Comparison of ENCODE assay signal across 1 cellular context in the genomic region with DNA sequence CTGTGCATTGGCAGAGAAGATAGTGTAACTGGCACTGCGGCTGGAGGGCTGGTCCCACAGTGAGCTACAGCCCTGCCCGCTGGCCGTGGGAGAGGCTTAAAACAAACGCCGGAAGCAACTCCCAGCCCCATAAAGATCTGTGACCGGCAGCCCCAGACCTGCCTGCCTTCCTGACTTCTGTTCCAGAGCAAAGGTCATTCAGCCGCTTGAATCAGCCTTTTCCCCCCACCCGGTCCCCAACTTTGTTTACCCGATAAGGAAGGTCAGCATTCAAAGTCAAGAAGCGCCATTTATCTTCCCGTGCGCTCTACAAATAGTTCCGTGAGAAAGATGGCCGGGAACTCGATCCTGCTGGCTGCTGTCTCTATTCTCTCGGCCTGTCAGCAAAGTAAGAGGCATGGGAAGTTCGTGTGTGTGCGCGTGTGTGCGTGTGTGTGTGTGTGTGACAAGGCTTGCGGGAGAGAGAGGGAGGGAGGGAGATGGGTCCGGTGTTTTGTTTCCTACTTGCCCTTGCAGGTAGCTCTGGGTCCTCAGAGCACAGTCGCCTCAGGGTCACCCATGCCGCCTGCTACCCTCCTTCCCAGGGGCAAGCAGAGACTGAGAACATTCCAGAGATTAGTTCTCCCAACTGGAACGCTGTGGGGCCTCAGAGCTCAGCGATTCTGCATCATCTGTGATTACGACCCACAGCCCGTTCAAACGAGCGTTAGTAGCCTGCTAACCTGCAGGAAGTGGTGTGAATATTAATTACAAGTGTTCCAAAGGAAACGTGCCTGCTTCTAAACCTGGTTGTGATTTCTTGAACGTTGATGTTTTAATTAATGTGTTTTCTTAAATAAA.
TF ChIP-seq lines count a peak whose summit lies in the region.

A gene (plus strand): TSS at position 130 of the 840 bp plus-strand sequence. CDS start 201 bp downstream, at position 331.

TF ChIP-seq in K562, 482 proteins besides CTCF, POLR2A, EP300 and RAD21 (continued from another document and continues in another):
- TF ChIP-seq, protein P1, sequence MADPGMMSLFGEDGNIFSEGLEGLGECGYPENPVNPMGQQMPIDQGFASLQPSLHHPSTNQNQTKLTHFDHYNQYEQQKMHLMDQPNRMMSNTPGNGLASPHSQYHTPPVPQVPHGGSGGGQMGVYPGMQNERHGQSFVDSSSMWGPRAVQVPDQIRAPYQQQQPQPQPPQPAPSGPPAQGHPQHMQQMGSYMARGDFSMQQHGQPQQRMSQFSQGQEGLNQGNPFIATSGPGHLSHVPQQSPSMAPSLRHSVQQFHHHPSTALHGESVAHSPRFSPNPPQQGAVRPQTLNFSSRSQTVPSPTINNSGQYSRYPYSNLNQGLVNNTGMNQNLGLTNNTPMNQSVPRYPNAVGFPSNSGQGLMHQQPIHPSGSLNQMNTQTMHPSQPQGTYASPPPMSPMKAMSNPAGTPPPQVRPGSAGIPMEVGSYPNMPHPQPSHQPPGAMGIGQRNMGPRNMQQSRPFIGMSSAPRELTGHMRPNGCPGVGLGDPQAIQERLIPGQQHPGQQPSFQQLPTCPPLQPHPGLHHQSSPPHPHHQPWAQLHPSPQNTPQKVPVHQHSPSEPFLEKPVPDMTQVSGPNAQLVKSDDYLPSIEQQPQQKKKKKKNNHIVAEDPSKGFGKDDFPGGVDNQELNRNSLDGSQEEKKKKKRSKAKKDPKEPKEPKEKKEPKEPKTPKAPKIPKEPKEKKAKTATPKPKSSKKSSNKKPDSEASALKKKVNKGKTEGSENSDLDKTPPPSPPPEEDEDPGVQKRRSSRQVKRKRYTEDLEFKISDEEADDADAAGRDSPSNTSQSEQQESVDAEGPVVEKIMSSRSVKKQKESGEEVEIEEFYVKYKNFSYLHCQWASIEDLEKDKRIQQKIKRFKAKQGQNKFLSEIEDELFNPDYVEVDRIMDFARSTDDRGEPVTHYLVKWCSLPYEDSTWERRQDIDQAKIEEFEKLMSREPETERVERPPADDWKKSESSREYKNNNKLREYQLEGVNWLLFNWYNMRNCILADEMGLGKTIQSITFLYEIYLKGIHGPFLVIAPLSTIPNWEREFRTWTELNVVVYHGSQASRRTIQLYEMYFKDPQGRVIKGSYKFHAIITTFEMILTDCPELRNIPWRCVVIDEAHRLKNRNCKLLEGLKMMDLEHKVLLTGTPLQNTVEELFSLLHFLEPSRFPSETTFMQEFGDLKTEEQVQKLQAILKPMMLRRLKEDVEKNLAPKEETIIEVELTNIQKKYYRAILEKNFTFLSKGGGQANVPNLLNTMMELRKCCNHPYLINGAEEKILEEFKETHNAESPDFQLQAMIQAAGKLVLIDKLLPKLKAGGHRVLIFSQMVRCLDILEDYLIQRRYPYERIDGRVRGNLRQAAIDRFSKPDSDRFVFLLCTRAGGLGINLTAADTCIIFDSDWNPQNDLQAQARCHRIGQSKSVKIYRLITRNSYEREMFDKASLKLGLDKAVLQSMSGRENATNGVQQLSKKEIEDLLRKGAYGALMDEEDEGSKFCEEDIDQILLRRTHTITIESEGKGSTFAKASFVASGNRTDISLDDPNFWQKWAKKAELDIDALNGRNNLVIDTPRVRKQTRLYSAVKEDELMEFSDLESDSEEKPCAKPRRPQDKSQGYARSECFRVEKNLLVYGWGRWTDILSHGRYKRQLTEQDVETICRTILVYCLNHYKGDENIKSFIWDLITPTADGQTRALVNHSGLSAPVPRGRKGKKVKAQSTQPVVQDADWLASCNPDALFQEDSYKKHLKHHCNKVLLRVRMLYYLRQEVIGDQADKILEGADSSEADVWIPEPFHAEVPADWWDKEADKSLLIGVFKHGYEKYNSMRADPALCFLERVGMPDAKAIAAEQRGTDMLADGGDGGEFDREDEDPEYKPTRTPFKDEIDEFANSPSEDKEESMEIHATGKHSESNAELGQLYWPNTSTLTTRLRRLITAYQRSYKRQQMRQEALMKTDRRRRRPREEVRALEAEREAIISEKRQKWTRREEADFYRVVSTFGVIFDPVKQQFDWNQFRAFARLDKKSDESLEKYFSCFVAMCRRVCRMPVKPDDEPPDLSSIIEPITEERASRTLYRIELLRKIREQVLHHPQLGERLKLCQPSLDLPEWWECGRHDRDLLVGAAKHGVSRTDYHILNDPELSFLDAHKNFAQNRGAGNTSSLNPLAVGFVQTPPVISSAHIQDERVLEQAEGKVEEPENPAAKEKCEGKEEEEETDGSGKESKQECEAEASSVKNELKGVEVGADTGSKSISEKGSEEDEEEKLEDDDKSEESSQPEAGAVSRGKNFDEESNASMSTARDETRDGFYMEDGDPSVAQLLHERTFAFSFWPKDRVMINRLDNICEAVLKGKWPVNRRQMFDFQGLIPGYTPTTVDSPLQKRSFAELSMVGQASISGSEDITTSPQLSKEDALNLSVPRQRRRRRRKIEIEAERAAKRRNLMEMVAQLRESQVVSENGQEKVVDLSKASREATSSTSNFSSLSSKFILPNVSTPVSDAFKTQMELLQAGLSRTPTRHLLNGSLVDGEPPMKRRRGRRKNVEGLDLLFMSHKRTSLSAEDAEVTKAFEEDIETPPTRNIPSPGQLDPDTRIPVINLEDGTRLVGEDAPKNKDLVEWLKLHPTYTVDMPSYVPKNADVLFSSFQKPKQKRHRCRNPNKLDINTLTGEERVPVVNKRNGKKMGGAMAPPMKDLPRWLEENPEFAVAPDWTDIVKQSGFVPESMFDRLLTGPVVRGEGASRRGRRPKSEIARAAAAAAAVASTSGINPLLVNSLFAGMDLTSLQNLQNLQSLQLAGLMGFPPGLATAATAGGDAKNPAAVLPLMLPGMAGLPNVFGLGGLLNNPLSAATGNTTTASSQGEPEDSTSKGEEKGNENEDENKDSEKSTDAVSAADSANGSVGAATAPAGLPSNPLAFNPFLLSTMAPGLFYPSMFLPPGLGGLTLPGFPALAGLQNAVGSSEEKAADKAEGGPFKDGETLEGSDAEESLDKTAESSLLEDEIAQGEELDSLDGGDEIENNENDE (IDR thresholded peaks at IDR 0.05; ENCODE audit: low read depth, low read length), result no peak
- TF ChIP-seq C11orf30 (IDR thresholded peaks at IDR 0.05; ENCODE audit: low read depth) (no peak), CEBPB (tag; IDR thresholded peaks at IDR 0.05) (no peak), CCNT2 (IDR thresholded peaks at IDR 0.05; ENCODE audit: borderline replicate concordance, extremely low read depth, insufficient read length, low read depth, low read length) (peak; percentile 16), FOXM1 (IDR thresholded peaks at IDR 0.05; ENCODE audit: low read depth) (peak; percentile 51; the same call in 1 of the 2 replicates), FOXM1 (CRISPR knock-in tag; IDR thresholded peaks at IDR 0.05; ENCODE audit: low read depth) (no peak), RHOXF2B (CRISPR knock-in tag; conservative IDR thresholded peaks at IDR 0.05) (no peak), MCM3 (IDR thresholded peaks at IDR 0.05) (no peak), ZNF263 (CRISPR knock-in tag; IDR thresholded peaks at IDR 0.05; ENCODE audit: borderline replicate concordance) (peak; percentile 65), ESRRA (IDR thresholded peaks at IDR 0.05; ENCODE audit: borderline replicate concordance, low read depth) (peak; percentile 91), TCF3 (CRISPR knock-in tag; IDR thresholded peaks at IDR 0.05) (peak; percentile 33), ETV5 (CRISPR knock-in tag; IDR thresholded peaks at IDR 0.05; ENCODE audit: low read depth) (no peak; the same call in 1 of the 2 replicates), NONO (IDR thresholded peaks at IDR 0.05; ENCODE audit: low read depth in 2 of 2, low read length in 1 of 2) (no peak), ZNF24 (IDR thresholded peaks at IDR 0.05) (no peak), TGIF2 (CRISPR knock-in tag; IDR thresholded peaks at IDR 0.05) (no peak), MTA1 (IDR thresholded peaks at IDR 0.05; ENCODE audit: borderline replicate concordance) (0 out of 2 replicates have a peak, but pooled peaks have one; percentile 23), TRIM24 (IDR thresholded peaks at IDR 0.05) (no peak), STAG1 (CRISPR knock-in tag; IDR thresholded peaks at IDR 0.05; ENCODE audit: borderline replicate concordance) (no peak), RNF2 (IDR thresholded peaks at IDR 0.05) (no peak), TEAD2 (tag; IDR thresholded peaks at IDR 0.05) (no peak), TEAD4 (IDR thresholded peaks at IDR 0.05; ENCODE audit: low read length) (no peak), TEAD4 (CRISPR knock-in tag; IDR thresholded peaks at IDR 0.05; ENCODE audit: borderline replicate concordance) (no peak), GABPA (tag; conservative IDR thresholded peaks at IDR 0.05; ENCODE audit: low read depth) (peak; percentile 82), RBM15 (IDR thresholded peaks at IDR 0.05; ENCODE audit: insufficient read depth, low read length) (no peak), TOE1 (IDR thresholded peaks at IDR 0.05; ENCODE audit: borderline replicate concordance) (peak; percentile 47; the same call in 1 of the 2 replicates), TOE1 (CRISPR knock-in tag; IDR thresholded peaks at IDR 0.05; ENCODE audit: borderline replicate concordance, low read depth) (no peak), ZNF175 (CRISPR knock-in tag; IDR thresholded peaks at IDR 0.05; ENCODE audit: low read depth) (peak; percentile 73; the same call in 1 of the 2 replicates), RBFOX2 (IDR thresholded peaks at IDR 0.05; ENCODE audit: low read depth, low read length) (peak; percentile 79)
- TF ChIP-seq, protein P2, sequence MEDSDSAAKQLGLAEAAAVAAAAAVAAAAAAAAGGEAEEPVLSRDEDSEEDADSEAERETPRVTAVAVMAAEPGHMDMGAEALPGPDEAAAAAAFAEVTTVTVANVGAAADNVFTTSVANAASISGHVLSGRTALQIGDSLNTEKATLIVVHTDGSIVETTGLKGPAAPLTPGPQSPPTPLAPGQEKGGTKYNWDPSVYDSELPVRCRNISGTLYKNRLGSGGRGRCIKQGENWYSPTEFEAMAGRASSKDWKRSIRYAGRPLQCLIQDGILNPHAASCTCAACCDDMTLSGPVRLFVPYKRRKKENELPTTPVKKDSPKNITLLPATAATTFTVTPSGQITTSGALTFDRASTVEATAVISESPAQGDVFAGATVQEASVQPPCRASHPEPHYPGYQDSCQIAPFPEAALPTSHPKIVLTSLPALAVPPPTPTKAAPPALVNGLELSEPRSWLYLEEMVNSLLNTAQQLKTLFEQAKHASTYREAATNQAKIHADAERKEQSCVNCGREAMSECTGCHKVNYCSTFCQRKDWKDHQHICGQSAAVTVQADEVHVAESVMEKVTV (CRISPR knock-in tag; IDR thresholded peaks at IDR 0.05), result 0 out of 2 replicates have a peak, but pooled peaks have one; percentile 8
- TF ChIP-seq, protein P3, sequence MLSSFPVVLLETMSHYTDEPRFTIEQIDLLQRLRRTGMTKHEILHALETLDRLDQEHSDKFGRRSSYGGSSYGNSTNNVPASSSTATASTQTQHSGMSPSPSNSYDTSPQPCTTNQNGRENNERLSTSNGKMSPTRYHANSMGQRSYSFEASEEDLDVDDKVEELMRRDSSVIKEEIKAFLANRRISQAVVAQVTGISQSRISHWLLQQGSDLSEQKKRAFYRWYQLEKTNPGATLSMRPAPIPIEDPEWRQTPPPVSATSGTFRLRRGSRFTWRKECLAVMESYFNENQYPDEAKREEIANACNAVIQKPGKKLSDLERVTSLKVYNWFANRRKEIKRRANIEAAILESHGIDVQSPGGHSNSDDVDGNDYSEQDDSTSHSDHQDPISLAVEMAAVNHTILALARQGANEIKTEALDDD (IDR thresholded peaks at IDR 0.05), result no peak; the same call in 1 of the 2 replicates
- TF ChIP-seq, protein P4, sequence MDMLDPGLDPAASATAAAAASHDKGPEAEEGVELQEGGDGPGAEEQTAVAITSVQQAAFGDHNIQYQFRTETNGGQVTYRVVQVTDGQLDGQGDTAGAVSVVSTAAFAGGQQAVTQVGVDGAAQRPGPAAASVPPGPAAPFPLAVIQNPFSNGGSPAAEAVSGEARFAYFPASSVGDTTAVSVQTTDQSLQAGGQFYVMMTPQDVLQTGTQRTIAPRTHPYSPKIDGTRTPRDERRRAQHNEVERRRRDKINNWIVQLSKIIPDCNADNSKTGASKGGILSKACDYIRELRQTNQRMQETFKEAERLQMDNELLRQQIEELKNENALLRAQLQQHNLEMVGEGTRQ (CRISPR knock-in tag; IDR thresholded peaks at IDR 0.05), result no peak
- TF ChIP-seq, protein P5, sequence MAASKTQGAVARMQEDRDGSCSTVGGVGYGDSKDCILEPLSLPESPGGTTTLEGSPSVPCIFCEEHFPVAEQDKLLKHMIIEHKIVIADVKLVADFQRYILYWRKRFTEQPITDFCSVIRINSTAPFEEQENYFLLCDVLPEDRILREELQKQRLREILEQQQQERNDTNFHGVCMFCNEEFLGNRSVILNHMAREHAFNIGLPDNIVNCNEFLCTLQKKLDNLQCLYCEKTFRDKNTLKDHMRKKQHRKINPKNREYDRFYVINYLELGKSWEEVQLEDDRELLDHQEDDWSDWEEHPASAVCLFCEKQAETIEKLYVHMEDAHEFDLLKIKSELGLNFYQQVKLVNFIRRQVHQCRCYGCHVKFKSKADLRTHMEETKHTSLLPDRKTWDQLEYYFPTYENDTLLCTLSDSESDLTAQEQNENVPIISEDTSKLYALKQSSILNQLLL (CRISPR knock-in tag; IDR thresholded peaks at IDR 0.05; ENCODE audit: borderline replicate concordance), result no peak
- TF ChIP-seq, protein P6, sequence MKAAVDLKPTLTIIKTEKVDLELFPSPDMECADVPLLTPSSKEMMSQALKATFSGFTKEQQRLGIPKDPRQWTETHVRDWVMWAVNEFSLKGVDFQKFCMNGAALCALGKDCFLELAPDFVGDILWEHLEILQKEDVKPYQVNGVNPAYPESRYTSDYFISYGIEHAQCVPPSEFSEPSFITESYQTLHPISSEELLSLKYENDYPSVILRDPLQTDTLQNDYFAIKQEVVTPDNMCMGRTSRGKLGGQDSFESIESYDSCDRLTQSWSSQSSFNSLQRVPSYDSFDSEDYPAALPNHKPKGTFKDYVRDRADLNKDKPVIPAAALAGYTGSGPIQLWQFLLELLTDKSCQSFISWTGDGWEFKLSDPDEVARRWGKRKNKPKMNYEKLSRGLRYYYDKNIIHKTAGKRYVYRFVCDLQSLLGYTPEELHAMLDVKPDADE (conservative IDR thresholded peaks at IDR 0.05; ENCODE audit: control insufficient read depth, low read depth, low read length), result peak; percentile 31; the same call in 1 of the 2 replicates
- TF ChIP-seq, protein P7, sequence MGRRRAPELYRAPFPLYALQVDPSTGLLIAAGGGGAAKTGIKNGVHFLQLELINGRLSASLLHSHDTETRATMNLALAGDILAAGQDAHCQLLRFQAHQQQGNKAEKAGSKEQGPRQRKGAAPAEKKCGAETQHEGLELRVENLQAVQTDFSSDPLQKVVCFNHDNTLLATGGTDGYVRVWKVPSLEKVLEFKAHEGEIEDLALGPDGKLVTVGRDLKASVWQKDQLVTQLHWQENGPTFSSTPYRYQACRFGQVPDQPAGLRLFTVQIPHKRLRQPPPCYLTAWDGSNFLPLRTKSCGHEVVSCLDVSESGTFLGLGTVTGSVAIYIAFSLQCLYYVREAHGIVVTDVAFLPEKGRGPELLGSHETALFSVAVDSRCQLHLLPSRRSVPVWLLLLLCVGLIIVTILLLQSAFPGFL (CRISPR knock-in tag; IDR thresholded peaks at IDR 0.05), result no peak
